24 cellular contexts compared by ENCODE assay signal in the genomic region with DNA sequence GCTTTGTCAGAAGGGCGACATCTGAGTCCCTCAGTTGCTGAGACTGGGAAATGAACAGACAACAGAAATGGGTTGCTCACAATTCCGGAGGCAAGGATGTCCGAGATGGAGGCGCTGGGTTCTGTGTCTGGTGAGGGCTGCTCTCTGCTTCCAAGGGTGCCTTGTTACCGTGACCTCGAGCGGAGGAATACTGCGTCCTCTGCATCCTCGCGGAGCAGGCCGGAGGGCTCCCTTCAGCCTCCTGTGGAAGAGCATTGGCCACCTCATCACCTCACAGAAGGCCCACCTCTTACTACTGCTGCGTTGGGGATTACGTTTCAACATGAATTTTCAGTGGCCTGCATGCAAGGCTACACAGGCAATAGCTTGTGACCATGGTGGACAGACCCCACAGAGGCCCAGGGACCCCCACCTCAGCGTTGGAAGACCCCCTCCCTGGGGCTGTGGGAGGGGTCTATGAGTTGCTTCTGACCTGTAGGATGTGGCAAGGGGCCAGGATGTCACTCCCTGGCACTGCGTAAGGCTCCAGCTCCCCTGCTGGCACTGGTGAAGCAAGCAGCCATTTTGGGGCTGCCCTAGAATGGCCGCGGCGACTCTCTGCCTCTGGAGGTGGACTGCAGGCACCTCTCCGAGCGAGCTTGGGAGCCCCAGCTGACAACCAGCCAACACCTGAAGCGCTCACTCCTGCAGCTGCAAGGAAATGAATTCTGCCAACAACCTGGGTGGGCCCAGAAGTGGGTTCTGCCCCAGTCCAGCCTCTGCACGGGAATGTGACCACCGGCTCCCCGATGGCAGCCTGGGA.
"Had no signal": no experiment of that assay in that cellular context is flagged by ENCODE, and none has a peak within 500 bp of the region (broad histone marks: within the 10 kb centered on the region; RNA-seq: fewer than 3 reads in every experiment).

No MANE protein-coding gene starts in this region.

- FAIRE-seq: endometrium, kidney, pancreas had no signal

- ATAC-seq: effector memory CD8-positive, alpha-beta T cell; left lung; naive thymus-derived CD8-positive, alpha-beta T cell; pancreas; right cardiac atrium; stimulated activated naive CD8-positive, alpha-beta T cell treated with anti-CD3 and anti-CD28 coated beads, Interleukin-15, Interleukin-2, amounts not matched to agents 100 U/mL and 50 U/mL, for 24 hours had no signal

- H3K4me3 ChIP-seq: colonic mucosa, esophagus squamous epithelium, left lung, pancreas, sigmoid colon, testis, tibial artery had no signal

- H3K36me3 Mint-ChIP-seq: naive thymus-derived CD8-positive, alpha-beta T cell; type B pancreatic cell had no signal

- H3K27ac ChIP-seq: colonic mucosa, esophagus squamous epithelium, left lung, pancreas, testis, tibial artery had no signal

- H3K27me3 ChIP-seq: colonic mucosa, pancreas, sigmoid colon, testis, tibial artery had no signal

- H3K27ac Mint-ChIP-seq: effector memory CD8-positive, alpha-beta T cell; nephron progenitor cell; stimulated activated effector memory CD8-positive, alpha-beta T cell treated with anti-CD3 and anti-CD28 coated beads, Interleukin-12 subunit alpha, Interleukin-12 subunit beta, amount 100 ng/mL, for 72 hours; type B pancreatic cell had no signal

- H3K9me3 Mint-ChIP-seq: effector memory CD8-positive, alpha-beta T cell; naive thymus-derived CD8-positive, alpha-beta T cell; nephron progenitor cell; stimulated activated effector memory CD8-positive, alpha-beta T cell treated with anti-CD3 and anti-CD28 coated beads, Interleukin-12 subunit alpha, Interleukin-12 subunit beta, amount 100 ng/mL, for 72 hours; type B pancreatic cell had no signal

- H3K4me1 ChIP-seq: colonic mucosa, pancreas, testis had no signal

- H3K9me3 ChIP-seq: colonic mucosa, esophagus squamous epithelium, left lung, pancreas, sigmoid colon, testis, tibial artery had no signal

- H3K4me1 Mint-ChIP-seq: naive thymus-derived CD8-positive, alpha-beta T cell; stimulated activated effector memory CD8-positive, alpha-beta T cell treated with anti-CD3 and anti-CD28 coated beads, Interleukin-12 subunit alpha, Interleukin-12 subunit beta, amount 100 ng/mL, for 72 hours had no signal

- H3K4me3 Mint-ChIP-seq: effector memory CD8-positive, alpha-beta T cell; naive thymus-derived CD8-positive, alpha-beta T cell; nephron progenitor cell; stimulated activated effector memory CD8-positive, alpha-beta T cell treated with anti-CD3 and anti-CD28 coated beads, Interleukin-12 subunit alpha, Interleukin-12 subunit beta, amount 100 ng/mL, for 72 hours; type B pancreatic cell had no signal

- H3K36me3 ChIP-seq: colonic mucosa, esophagus squamous epithelium, left lung, pancreas, sigmoid colon, tibial artery had no signal

- DNase-seq: colonic mucosa; dermis blood vessel endothelial cell; effector memory CD8-positive, alpha-beta T cell; erythroblast; esophagus squamous epithelium; foreskin melanocyte; hypothalamus; kidney; mammary epithelial cell; naive thymus-derived CD8-positive, alpha-beta T cell; nephron progenitor cell; occipital lobe; pancreas; sigmoid colon; stimulated activated CD4-positive, alpha-beta T cell treated with anti-CD3 and anti-CD28 coated beads, Interleukin-2, amount 100 ng/mL, for 24 hours; stimulated activated CD4-positive, alpha-beta T cell treated with anti-CD3 and anti-CD28 coated beads, Interleukin-4, amount 100 ng/mL, for 24 hours; stimulated activated naive CD8-positive, alpha-beta T cell treated with anti-CD3 and anti-CD28 coated beads, Interleukin-15, Interleukin-2, amounts not matched to agents 100 U/mL and 50 U/mL, for 24 hours; testis; tibial artery had no signal
